Comparison of ENCODE assay signal across 15 cellular contexts in the genomic region with DNA sequence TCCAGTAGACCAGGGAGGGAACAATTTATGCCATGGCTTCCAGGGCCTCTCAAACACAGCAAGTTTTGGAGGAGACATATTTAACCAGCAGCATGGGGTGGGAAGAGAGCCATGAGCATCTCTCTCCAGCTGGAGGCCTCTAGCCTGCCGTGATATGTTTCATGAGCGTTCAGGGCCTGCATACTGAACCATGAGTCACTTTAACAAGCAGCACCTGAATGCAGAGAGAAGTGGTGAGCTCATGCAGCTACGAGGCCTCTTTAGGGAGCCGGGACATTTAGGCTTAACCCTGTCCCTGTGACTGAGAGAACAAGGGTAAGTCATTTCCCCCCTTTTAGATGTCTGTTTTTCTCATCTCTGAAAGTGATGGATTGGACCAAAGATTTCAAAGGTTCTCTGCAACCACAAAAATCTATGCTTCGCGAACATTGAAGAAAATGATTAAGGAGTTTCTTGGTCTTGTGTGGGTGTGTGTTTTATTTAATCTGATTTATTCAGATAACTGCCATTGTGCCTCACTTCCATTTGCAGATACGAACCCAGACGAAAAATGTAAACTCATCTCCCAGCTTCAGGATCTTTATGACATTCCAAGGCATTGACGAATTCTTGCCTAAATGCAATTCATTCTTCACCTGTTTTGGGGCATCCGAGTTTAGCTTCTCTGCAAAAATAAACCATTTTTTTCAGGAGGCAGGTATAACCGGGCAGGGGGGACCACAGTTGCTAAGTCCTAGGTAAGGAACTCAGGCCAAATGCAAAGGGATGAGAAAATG.
DNase-seq lines count a peak whose midpoint lies in the region; ATAC-seq and TF ChIP-seq lines count a peak whose summit lies in the region.
"Had no signal": no experiment of that assay in that cellular context is flagged by ENCODE, and none has a peak within 500 bp of the region (broad histone marks: within the 10 kb centered on the region; RNA-seq: fewer than 3 reads in every experiment).

No MANE protein-coding gene starts in this region.

- intact Hi-C loops in esophagus muscularis mucosa (cut with DNase I) = no loop called here

- H3K9me2 ChIP-seq in SK-N-SH = no peaks in the 10 kb centered on the region

- H3K9ac ChIP-seq in SK-N-SH = no peak overlapping the region

- H3K27me3 ChIP-seq in SK-N-SH (ENCODE audit: insufficient read depth) = peaks cover 5% of the 10 kb centered on the region; the same call in 1 of the 2 replicates
- peaks cover 0 to 17% (median 0%) of the 10 kb centered on the region in 4 donors for H3K27me3 ChIP-seq in esophagus muscularis mucosa
- H3K27me3 ChIP-seq: testis had no signal

- H3K4me1 ChIP-seq in SK-N-SH (ENCODE audit: control insufficient read depth in 1 of 2, insufficient read depth in 2 of 2, low read depth in 1 of 2, low read length in 1 of 2) = no peaks in the 10 kb centered on the region
- no peaks in the 10 kb centered on the region for H3K4me1 ChIP-seq in esophagus muscularis mucosa
- H3K4me1 ChIP-seq: testis had no signal

- H3K79me2 ChIP-seq in SK-N-SH (ENCODE audit: insufficient read depth) = no peaks in the 10 kb centered on the region

- peak overlapping the region; percentile 29 for H3K27ac Mint-ChIP-seq in progenitor cell of endocrine pancreas
- H3K27ac Mint-ChIP-seq: natural killer cell treated with Interleukin-12 subunit alpha and Interleukin-12 subunit beta and Interleukin-15 and Interleukin-18, amount 100 ng/mL, for 72 hours had no signal

- H3K4me2 ChIP-seq in SK-N-SH = no peak overlapping the region

- peaks cover 7% of the 10 kb centered on the region for H3K9me3 Mint-ChIP-seq in progenitor cell of endocrine pancreas (ENCODE audit: low read depth)
- H3K9me3 Mint-ChIP-seq: natural killer cell treated with Interleukin-12 subunit alpha and Interleukin-12 subunit beta and Interleukin-15 and Interleukin-18, amount 100 ng/mL, for 72 hours had no signal

- H4K20me1 ChIP-seq in SK-N-SH (ENCODE audit: insufficient read depth) = no peaks in the 10 kb centered on the region

- TF ChIP-seq POLR2A in esophagus muscularis mucosa (IDR thresholded peaks at IDR 0.05; ENCODE audit: low read depth) = no peak

- POLR2A ChIA-PET in SK-N-SH (lab: Yijun Ruan, JAX) = no interaction called here

- TF ChIP-seq CTCF in SK-N-SH (IDR thresholded peaks at IDR 0.05) = no peak
- no peak for TF ChIP-seq CTCF in progenitor cell of endocrine pancreas (IDR thresholded peaks at IDR 0.05; ENCODE audit: unreplicated experiment)
- no peak for TF ChIP-seq CTCF in esophagus muscularis mucosa (IDR thresholded peaks at IDR 0.05)

- no peaks in the 10 kb centered on the region for H3K9me3 ChIP-seq in SK-N-SH
- H3K9me3 ChIP-seq in esophagus muscularis mucosa = no peaks in the 10 kb centered on the region
- H3K9me3 ChIP-seq: testis had no signal

- no peaks in the 10 kb centered on the region for H3K36me3 ChIP-seq in SK-N-SH (replicated peaks in 1 of 2; ENCODE audit: control insufficient read depth in 1 of 2, insufficient read depth in 2 of 2, low read length in 1 of 2)
- H3K36me3 ChIP-seq in esophagus muscularis mucosa = no peaks in the 10 kb centered on the region

- H3K4me3 Mint-ChIP-seq in progenitor cell of endocrine pancreas (ENCODE audit: low read depth) = no peak overlapping the region
- H3K4me3 Mint-ChIP-seq: natural killer cell treated with Interleukin-12 subunit alpha and Interleukin-12 subunit beta and Interleukin-15 and Interleukin-18, amount 100 ng/mL, for 72 hours had no signal

- no peak for TF ChIP-seq RAD21 in SK-N-SH (IDR thresholded peaks at IDR 0.05; ENCODE audit: low read length)

- CTCF ChIA-PET in SK-N-SH (lab: Yijun Ruan, JAX) = no interaction called here

- peaks cover 3% of the 10 kb centered on the region for H3K27me3 Mint-ChIP-seq in progenitor cell of endocrine pancreas

- no peaks in the 10 kb centered on the region for H3K36me3 Mint-ChIP-seq in progenitor cell of endocrine pancreas (ENCODE audit: insufficient read depth)
- H3K36me3 Mint-ChIP-seq: natural killer cell treated with Interleukin-12 subunit alpha and Interleukin-12 subunit beta and Interleukin-15 and Interleukin-18, amount 100 ng/mL, for 72 hours had no signal

- ATAC-seq in esophagus mucosa = peak; percentile 29
- no peak for ATAC-seq in GM21825 (IDR thresholded peaks at IDR 0.05; ENCODE audit: unreplicated experiment)
- ATAC-seq: natural killer cell treated with Interleukin-12 subunit alpha and Interleukin-12 subunit beta and Interleukin-15 and Interleukin-18, amount 100 ng/mL, for 72 hours had no signal

- 45% methylated on average over 11 of the region's 11 CpGs for WGBS in SK-N-SH (ENCODE audit: low lambda C conversion rate)
- WGBS in esophagus muscularis mucosa = 76% methylated on average over 11 of the region's 11 CpGs

- H3K4me3 ChIP-seq in SK-N-SH (ENCODE audit: low read depth in 2 of 2, low read length in 1 of 2) = no peak overlapping the region
- no peak overlapping the region for H3K4me3 ChIP-seq in esophagus muscularis mucosa
- H3K4me3 ChIP-seq: coronary artery, testis had no signal

- TF ChIP-seq EP300 in SK-N-SH (IDR thresholded peaks at IDR 0.05; ENCODE audit: borderline replicate concordance in 1 of 2, low read depth in 1 of 2, low read length in 1 of 2) = no peak
- no peak for TF ChIP-seq EP300 in esophagus muscularis mucosa (IDR thresholded peaks at IDR 0.05)

- DNase-seq in GM04504 (ENCODE audit: low read depth) = peak; percentile 46
- DNase-seq in SK-N-SH = no peak
- DNase-seq in progenitor cell of endocrine pancreas (ENCODE audit: low spot score, unreplicated experiment) = no peak
- no peak for DNase-seq in esophagus muscularis mucosa (ENCODE audit: extremely low spot score)
- no peak for DNase-seq in retina
- DNase-seq in NCI-H2029 treated with DMSO at 0.1 percent for 48 hours (lab: John Stamatoyannopoulos, UW) = no peak
- DNase-seq: activated CD4-positive, alpha-beta T cell treated with anti-CD3 and anti-CD28 coated beads, Interleukin-2, amount 50 U/mL, for 1 hour; activated naive CD4-positive, alpha-beta T cell; NCI-H1436; NCI-H748 treated with DMSO at 0.1 percent for 48 hours; testis had no signal

- H3K4me1 Mint-ChIP-seq in progenitor cell of endocrine pancreas (ENCODE audit: low read depth) = peaks cover 3% of the 10 kb centered on the region

- H2AFZ ChIP-seq in SK-N-SH (ENCODE audit: low read depth) = no peak overlapping the region

- no peaks in the 10 kb centered on the region for H3F3A ChIP-seq in SK-N-SH (replicated peaks; ENCODE audit: insufficient read depth)

- H3K27ac ChIP-seq in SK-N-SH (ENCODE audit: low read depth in 2 of 2, low read length in 1 of 2) (no peak overlapping the region), esophagus muscularis mucosa (replicated peaks in 1 of 4) (no peak overlapping the region)
- H3K27ac ChIP-seq: coronary artery, testis had no signal

TF ChIP-seq in SK-N-SH, 30 proteins besides CTCF, POLR2A, EP300 and RAD21:
- peak; percentile 30; the same call in 1 of the 2 replicates for TF ChIP-seq FOSL2 (IDR thresholded peaks at IDR 0.05; ENCODE audit: borderline replicate concordance, low read depth)
- TF ChIP-seq MXI1 (IDR thresholded peaks at IDR 0.05; ENCODE audit: low read depth, low read length) = no peak
